8 cellular contexts compared by ENCODE assay signal in the genomic region with DNA sequence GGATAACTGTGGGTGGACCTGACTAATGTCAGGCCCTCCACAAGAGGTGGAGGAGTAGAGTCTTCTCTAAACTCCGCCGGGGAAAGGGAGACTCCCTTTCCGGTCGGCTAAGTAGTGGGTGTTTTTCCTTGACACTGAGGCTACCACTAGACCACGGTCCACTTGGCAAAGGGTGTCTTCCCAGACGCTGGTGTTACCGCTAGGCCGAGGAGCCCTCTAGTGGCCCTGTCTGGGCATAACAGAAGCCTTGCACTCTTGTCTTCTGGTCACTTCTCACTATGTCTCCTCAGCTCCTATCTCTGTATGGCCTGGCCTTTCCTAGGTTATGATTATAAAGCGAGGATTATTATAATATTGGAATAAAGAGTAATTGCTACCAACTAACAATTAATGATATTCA. TPM values are rescaled to one million over a fixed set of nuclear protein-coding genes. Genes with fewer than 3 reads are reported as not detected.
A peak's percentile ranks its signal among the peaks of the same experiment; 100 is the strongest.
DNase-seq lines count a peak whose midpoint lies in the region; ATAC-seq and TF ChIP-seq lines count a peak whose summit lies in the region.
"Not testable (repeated sequence)": the region's sequence is repeated elsewhere in the genome, so short reads cannot be mapped to it uniquely, and the experiment has no call there.
"Had no signal": no experiment of that assay in that cellular context is flagged by ENCODE, and none has a peak within 500 bp of the region (broad histone marks: within the 10 kb centered on the region; RNA-seq: fewer than 3 reads in every experiment).

No MANE protein-coding gene starts in this region.

- DNase-seq in HS-5 (ENCODE audit: low read depth): peak; percentile 52
- peak; percentile 0 to 47 for DNase-seq in NCI-H446 (lab: John Stamatoyannopoulos, UW)
- peak; percentile 25 for DNase-seq in UCSD-AML1 (lab: John Stamatoyannopoulos, UW; ENCODE audit: unreplicated experiment)
- peak; percentile 55 for DNase-seq in astrocyte of the spinal cord (ENCODE audit: low read depth, low spot score)
- peak in 1 of 2 donors; percentile 50 for DNase-seq in foreskin keratinocyte
- not testable (repeated sequence) for DNase-seq in neural progenitor cell (ENCODE audit: low spot score)

- not testable (repeated sequence) for H3F3A ChIP-seq in DOHH2 (ENCODE audit: control insufficient read depth, insufficient read depth); neural progenitor cell (ENCODE audit: low read depth)

- not testable (repeated sequence) for H3K27ac Mint-ChIP-seq in neural progenitor cell

- H3K4me1 ChIP-seq in DOHH2 (ENCODE audit: control insufficient read depth, low read length); foreskin keratinocyte; neural progenitor cell: not testable (repeated sequence)

- H2AFZ ChIP-seq in neural progenitor cell (replicated peaks): not testable (repeated sequence)

- not testable (repeated sequence) for H3K4me3 ChIP-seq in DOHH2 (ENCODE audit: low read length); astrocyte of the spinal cord (ENCODE audit: low read depth, low read length); neural progenitor cell

- H3K9me2 ChIP-seq in DOHH2 (replicated peaks; ENCODE audit: control insufficient read depth, low read length): not testable (repeated sequence)

- not testable (repeated sequence) for H3K36me3 Mint-ChIP-seq in neural progenitor cell

- not testable (repeated sequence) for H3K4me3 Mint-ChIP-seq in neural progenitor cell

- not testable (repeated sequence) for H3K4me2 ChIP-seq in DOHH2 (ENCODE audit: low read length); neural progenitor cell

- not testable (repeated sequence) for H4K20me1 ChIP-seq in DOHH2 (ENCODE audit: control insufficient read depth, insufficient read depth, low read depth, low read length); neural progenitor cell (ENCODE audit: low read depth)

- in situ Hi-C loops in astrocyte of the spinal cord (cut with HindIII; ENCODE audit: low sequenced_read_pairs): not testable (repeated sequence)

- not testable (repeated sequence) for H3K27ac ChIP-seq in DOHH2 (ENCODE audit: low read depth, low read length); foreskin keratinocyte; neural progenitor cell

- not testable (repeated sequence) for H3K4me1 Mint-ChIP-seq in neural progenitor cell

- H3K9me3 ChIP-seq in DOHH2 (ENCODE audit: control insufficient read depth, insufficient read depth, low read length); neural progenitor cell (ENCODE audit: low read depth): not testable (repeated sequence)

- ATAC-seq in foreskin keratinocyte: not testable (repeated sequence)

- not testable (repeated sequence) for H3K27me3 Mint-ChIP-seq in neural progenitor cell (ENCODE audit: insufficient read depth, low read depth)

- not testable (repeated sequence) for H3K79me2 ChIP-seq in DOHH2 (ENCODE audit: control insufficient read depth, low read length); neural progenitor cell (ENCODE audit: low read depth)

- H3K9ac ChIP-seq in neural progenitor cell: not testable (repeated sequence)

- H3K27me3 ChIP-seq in DOHH2 (ENCODE audit: control insufficient read depth, low read length); foreskin keratinocyte; neural progenitor cell: not testable (repeated sequence)

- H3K36me3 ChIP-seq in DOHH2 (ENCODE audit: control insufficient read depth, low read length); neural progenitor cell: not testable (repeated sequence)

- TF ChIP-seq CTCF in DOHH2 (IDR thresholded peaks at IDR 0.05; ENCODE audit: low read depth, low read length, poor library complexity, severe bottlenecking) (peak; percentile 63), astrocyte of the spinal cord (IDR thresholded peaks at IDR 0.05; ENCODE audit: low read depth, low read length) (peak; percentile 84), foreskin keratinocyte (conservative IDR thresholded peaks at IDR 0.05) (peak; percentile 80), neural progenitor cell (IDR thresholded peaks at IDR 0.05) (peak; percentile 39)

- peaks cover 34% of the 10 kb centered on the region for H3K9me3 Mint-ChIP-seq in neural progenitor cell

RNA-seq across cellular contexts. Expression of a gene that starts 5.4 kb away (rescaled TPM):
- total RNA-seq in foreskin keratinocyte (not detected in 2 replicates), neural progenitor cell (ENCODE audit: low replicate concordance) (not detected in 2 replicates)
- polyA plus RNA-seq in foreskin keratinocyte: not detected in 2 replicates
- polyA plus RNA-seq: IgD-negative memory B cell had no signal

RNA-seq across cellular contexts. Expression of a gene that starts 13.9 kb away (rescaled TPM):
- total RNA-seq in foreskin keratinocyte (not detected in 2 replicates), neural progenitor cell (ENCODE audit: low replicate concordance) (not detected in 2 replicates)
- not detected in 2 replicates for polyA plus RNA-seq in foreskin keratinocyte
- polyA plus RNA-seq: IgD-negative memory B cell had no signal

RNA-seq across cellular contexts. Expression of a gene that starts 43.6 kb away (rescaled TPM):
- total RNA-seq in foreskin keratinocyte: not detected in 2 replicates
- polyA plus RNA-seq in foreskin keratinocyte: not detected in 2 replicates
- total RNA-seq in neural progenitor cell (ENCODE audit: low replicate concordance): not detected in 2 replicates
- polyA plus RNA-seq: IgD-negative memory B cell had no signal
